ENCODE assay signal across 17 cellular contexts in the genomic region with DNA sequence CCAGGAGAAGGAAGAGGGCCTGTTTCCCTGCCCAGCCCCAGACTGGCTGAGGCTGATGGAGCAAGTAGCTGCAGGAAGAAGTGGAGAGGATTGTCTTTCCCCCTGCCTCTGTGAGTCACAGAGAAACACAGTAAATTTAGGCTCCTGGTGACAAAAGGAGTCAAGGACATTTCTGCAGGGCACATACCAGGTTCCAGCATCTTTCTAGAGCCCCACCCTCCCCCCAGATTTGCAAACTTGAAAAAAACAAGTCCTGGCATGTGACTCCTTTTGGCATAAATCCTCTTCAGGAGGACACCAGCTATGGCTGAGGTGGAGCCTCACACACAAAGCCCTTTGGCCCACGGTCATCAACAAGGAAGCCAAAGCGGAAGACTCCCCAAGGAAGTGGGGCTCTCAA. TPM values are rescaled to one million over a fixed set of nuclear protein-coding genes. Genes with fewer than 3 reads are reported as not detected.
DNase-seq lines count a peak whose midpoint lies in the region; ATAC-seq and TF ChIP-seq lines count a peak whose summit lies in the region.
"Had no signal": no experiment of that assay in that cellular context is flagged by ENCODE, and none has a peak within 500 bp of the region (broad histone marks: within the 10 kb centered on the region; RNA-seq: fewer than 3 reads in every experiment).

No MANE protein-coding gene starts in this region.

- H3K9me3 ChIP-seq in Panc1 (ENCODE audit: control insufficient read depth, insufficient read depth, low read depth, low read length) (no peaks in the 10 kb centered on the region), mesenchymal stem cell (ENCODE audit: control insufficient read depth, low read length) (no peaks in the 10 kb centered on the region), upper lobe of right lung (no peaks in the 10 kb centered on the region)
- H3K9me3 ChIP-seq: BLaER1, thoracic aorta had no signal

- H4K8ac ChIP-seq in mesenchymal stem cell (ENCODE audit: low read length) = peak overlapping the region; percentile 76

- H3K14ac ChIP-seq in mesenchymal stem cell (ENCODE audit: low read length in 2 of 2) = peak overlapping the region in 1 of 2 experiments; percentile 68

- no peak for TF ChIP-seq CTCF in Panc1 (IDR thresholded peaks at IDR 0.05)
- no peak for TF ChIP-seq CTCF in upper lobe of right lung (IDR thresholded peaks at IDR 0.05)

- POLR2A ChIA-PET in Panc1 (lab: Charles Lee) = no interaction called here

- H3K27me3 ChIP-seq in Panc1 (ENCODE audit: control insufficient read depth, insufficient read depth, low read length) (no peaks in the 10 kb centered on the region), mesenchymal stem cell (ENCODE audit: control insufficient read depth in 1 of 2, insufficient read depth in 1 of 2, low read length in 2 of 2) (no peaks in the 10 kb centered on the region), upper lobe of right lung (no peaks in the 10 kb centered on the region)
- H3K27me3 ChIP-seq: BLaER1 had no signal

- in situ Hi-C loops in Panc1 (cut with HindIII; ENCODE audit: low pct_unique_long_range_greater_than_20kb, low sequenced_read_pairs) = no loop called here

- DNase-seq in Panc1 (ENCODE audit: low read depth, low spot score) (no peak), dermis blood vessel endothelial cell (peak; percentile 66), mesenchymal stem cell (no peak), upper lobe of right lung (no peak), NCI-H1694 treated with DMSO at 0.1 percent for 48 hours (lab: John Stamatoyannopoulos, UW) (no peak), HuH-7 (ENCODE audit: low spot score) (no peak)
- DNase-seq: activated naive CD8-positive, alpha-beta T cell treated with anti-CD3 and anti-CD28 coated beads, Interleukin-2, amount 50 U/mL, for 24 hours; immature natural killer cell; NCI-H774; right cardiac atrium; stimulated activated CD4-positive, alpha-beta T cell treated with anti-CD3 and anti-CD28 coated beads, Interleukin-2, amount 100 ng/mL, for 24 hours; WERI-Rb-1 had no signal

- H2AFZ ChIP-seq in mesenchymal stem cell (ENCODE audit: low read depth, low read length) = no peak overlapping the region

- no peak overlapping the region for H2BK15ac ChIP-seq in mesenchymal stem cell (ENCODE audit: low read depth, poor library complexity, severe bottlenecking)

- ATAC-seq in Panc1 = peak; percentile 6; the same call in 1 of the 2 replicates
- no peak for ATAC-seq in upper lobe of right lung
- ATAC-seq in GM21723 (IDR thresholded peaks at IDR 0.05; ENCODE audit: unreplicated experiment) = no peak

- H3K36me3 ChIP-seq in Panc1 (ENCODE audit: control insufficient read depth, insufficient read depth, low read length) = no peaks in the 10 kb centered on the region
- H3K36me3 ChIP-seq in mesenchymal stem cell (ENCODE audit: control insufficient read depth in 1 of 2, insufficient read depth in 2 of 2, low read depth in 1 of 2, low read length in 2 of 2) = no peaks in the 10 kb centered on the region
- no peaks in the 10 kb centered on the region for H3K36me3 ChIP-seq in upper lobe of right lung
- H3K36me3 ChIP-seq: BLaER1, thoracic aorta, WERI-Rb-1 had no signal

- no peak overlapping the region for H3K4me3 ChIP-seq in Panc1 (ENCODE audit: low read depth in 2 of 2, low read length in 2 of 2)
- H3K4me3 ChIP-seq in mesenchymal stem cell (ENCODE audit: insufficient read depth in 1 of 2, low read depth in 1 of 2, low read length in 2 of 2) = no peak overlapping the region
- H3K4me3 ChIP-seq in upper lobe of right lung = no peak overlapping the region
- H3K4me3 ChIP-seq: BLaER1, thoracic aorta had no signal

- peak overlapping the region; percentile 0 for H2AK5ac ChIP-seq in mesenchymal stem cell (ENCODE audit: low read length, severe bottlenecking)

- no peak overlapping the region for H3K9ac ChIP-seq in mesenchymal stem cell (ENCODE audit: low read length)
- H3K9ac ChIP-seq: BLaER1 had no signal

- no TSS peak for BruUV-seq in Panc1 (replicated peaks; lab: Mats Ljungman, UMichigan)

- no peak overlapping the region for H2BK5ac ChIP-seq in mesenchymal stem cell (ENCODE audit: low read depth, low read length, poor library complexity, severe bottlenecking)

- H3K4ac ChIP-seq in mesenchymal stem cell (ENCODE audit: low read depth in 1 of 2, low read length in 2 of 2) = peak overlapping the region; percentile 26 to 83

- H3K4me2 ChIP-seq in mesenchymal stem cell (ENCODE audit: low read length, poor library complexity, severe bottlenecking) = no peak overlapping the region

- intact Hi-C loops in Panc1 (cut with micrococcal nuclease; ENCODE audit: unreplicated experiment) (no loop called here), upper lobe of right lung (cut with DNase I) (no loop called here)

- H3K4me1 ChIP-seq in Panc1 (ENCODE audit: control insufficient read depth, insufficient read depth, low read length) = peaks cover 57% of the 10 kb centered on the region
- H3K4me1 ChIP-seq in mesenchymal stem cell (ENCODE audit: control insufficient read depth, insufficient read depth, low read depth, low read length) = peaks cover 7% of the 10 kb centered on the region
- H3K4me1 ChIP-seq in upper lobe of right lung = peaks cover 2% of the 10 kb centered on the region

- H4K91ac ChIP-seq in mesenchymal stem cell (ENCODE audit: low read length) = peak overlapping the region; percentile 75

- H3K27ac ChIP-seq in Panc1 (ENCODE audit: low read length) = peak overlapping the region; percentile 78
- H3K27ac ChIP-seq in mesenchymal stem cell (ENCODE audit: low read length, poor library complexity, severe bottlenecking) = no peak overlapping the region
- peak overlapping the region; percentile 39 for H3K27ac ChIP-seq in upper lobe of right lung
- H3K27ac ChIP-seq: thoracic aorta, WERI-Rb-1 had no signal

- peaks cover 29% of the 10 kb centered on the region for H3K79me1 ChIP-seq in mesenchymal stem cell (replicated peaks; ENCODE audit: low read length, poor library complexity, severe bottlenecking)

- no peak overlapping the region for H3K23ac ChIP-seq in mesenchymal stem cell (ENCODE audit: low read length in 2 of 2)

- H2BK12ac ChIP-seq in mesenchymal stem cell (ENCODE audit: low read length in 2 of 2) = peak overlapping the region; percentile 61 to 66

- CTCF ChIA-PET in Panc1 (lab: Charles Lee) = no interaction called here

- H2BK120ac ChIP-seq in mesenchymal stem cell (ENCODE audit: low read depth, low read length) = no peak overlapping the region

- 89% methylated on average over 2 of the region's 2 CpGs for WGBS in mesenchymal stem cell

- peak overlapping the region; percentile 52 to 79 for H3K18ac ChIP-seq in mesenchymal stem cell (ENCODE audit: low read depth in 1 of 2, low read length in 2 of 2)

RNA-seq across cellular contexts. Expression of gene PLD1, which starts 17.7 kb away (rescaled TPM):
- 20.6 TPM for total RNA-seq in Panc1 (2021; ENCODE audit: unreplicated experiment)
- polyA plus RNA-seq in Panc1 (2012; ENCODE audit: insufficient read length) = 6.7 TPM
- 66.2 and 88.7 TPM in 2 replicates for total RNA-seq in dermis blood vessel endothelial cell
- polyA plus RNA-seq in mesenchymal stem cell (2013, experiment 1 of 2) = 18.9 TPM
- polyA plus RNA-seq in mesenchymal stem cell (2013, experiment 2 of 2) = 18.3 TPM
- total RNA-seq in upper lobe of right lung = 25.4 TPM

RNA-seq across cellular contexts. Expression of gene TMEM212, which starts 50.6 kb away (rescaled TPM):
- total RNA-seq in Panc1 (2021; ENCODE audit: unreplicated experiment) (not detected), dermis blood vessel endothelial cell (not detected in 2 replicates), upper lobe of right lung (not detected)
- not detected for polyA plus RNA-seq in Panc1 (2012; ENCODE audit: insufficient read length)
- 0.06 TPM for polyA plus RNA-seq in mesenchymal stem cell (2013, experiment 1 of 2)
- not detected for polyA plus RNA-seq in mesenchymal stem cell (2013, experiment 2 of 2)
- total RNA-seq: activated T-helper 1 cell treated with anti-CD3 and anti-CD28 coated beads, Interleukin-12 subunit alpha, Interleukin-12 subunit beta, Interleukin-2, Interleukin-4 antibody, amounts not matched to agents 30 ng/mL and 10 ng/mL and 1 ng/mL, durations not matched to agents 14 hours and 24 hours and 36 hours; mesothelial cell of epicardium; right cardiac atrium; thoracic aorta had no signal
- polyA plus RNA-seq: immature natural killer cell, right cardiac atrium had no signal
